Comparison of ENCODE assay signal across 39 cellular contexts in the genomic region with DNA sequence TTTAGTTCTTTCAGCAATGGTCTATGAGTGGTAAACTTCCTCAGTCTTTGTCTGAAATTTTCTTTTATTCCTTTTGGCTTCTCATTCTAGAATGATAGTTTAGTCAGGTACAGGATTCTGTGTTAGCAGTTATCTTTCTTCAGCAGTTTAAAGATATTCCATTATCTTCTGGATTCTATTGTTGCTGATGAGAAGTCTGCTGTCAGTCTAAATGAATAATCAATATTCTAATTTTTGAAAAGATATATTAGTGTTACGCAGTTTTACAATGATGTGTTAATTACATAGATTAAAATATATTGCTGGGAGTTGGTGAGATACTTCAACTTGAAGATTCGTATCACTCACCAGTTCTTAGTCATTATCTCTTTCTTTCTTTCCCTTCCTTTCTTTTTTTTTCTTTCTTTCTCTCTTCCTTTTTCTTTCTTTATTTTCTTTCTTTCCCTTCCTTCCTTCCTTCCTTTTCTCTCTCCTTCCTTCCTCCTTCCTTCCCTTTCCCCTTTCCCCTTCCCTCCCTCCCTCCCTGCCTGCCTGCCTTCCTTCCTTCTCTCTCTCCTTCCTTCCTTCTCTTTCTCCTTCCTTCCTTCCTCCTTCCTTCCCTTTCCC. TPM values are rescaled to one million over a fixed set of nuclear protein-coding genes. Genes with fewer than 3 reads are reported as not detected.
"Had no signal": no experiment of that assay in that cellular context is flagged by ENCODE, and none has a peak within 500 bp of the region (broad histone marks: within the 10 kb centered on the region; RNA-seq: fewer than 3 reads in every experiment).

No MANE protein-coding gene starts in this region.

- FAIRE-seq: bronchial epithelial cell, TTC549 had no signal

- H3K4me3 ChIP-seq: ascending aorta, cardiac muscle cell had no signal

- H3K36me3 Mint-ChIP-seq: activated CD8-positive, alpha-beta memory T cell treated with anti-CD3 and anti-CD28 coated beads, Interleukin-2, amount 10 ng/mL, durations not matched to agents 7 days and 5 days had no signal

- H3K36me3 ChIP-seq: ascending aorta, cardiac muscle cell had no signal

- H3K4me3 Mint-ChIP-seq: activated CD4-positive, alpha-beta memory T cell treated with anti-CD3 and anti-CD28 coated beads, Interleukin-2, amount 10 ng/mL, durations not matched to agents 7 days and 5 days; activated CD4-positive, alpha-beta T cell treated with anti-CD3 and anti-CD28 coated beads for 36 hours; activated CD4-positive, alpha-beta T cell treated with anti-CD3 and anti-CD28 coated beads, Interleukin-2, amount 10 ng/mL, durations not matched to agents 7 days and 5 days; activated CD8-positive, alpha-beta memory T cell treated with anti-CD3 and anti-CD28 coated beads, Interleukin-2, amount 10 ng/mL, durations not matched to agents 7 days and 5 days; activated CD8-positive, alpha-beta T cell treated with anti-CD3 and anti-CD28 coated beads, Interleukin-2, amount 10 ng/mL, durations not matched to agents 7 days and 5 days; activated naive CD4-positive, alpha-beta T cell treated with anti-CD3 and anti-CD28 coated beads, Interleukin-2, amount 10 ng/mL, durations not matched to agents 7 days and 5 days; activated naive CD4-positive, alpha-beta T cell treated with anti-CD3 and anti-CD28 coated beads, Interleukin-2, amount 50 U/mL, for 24 hours; activated naive CD8-positive, alpha-beta T cell; activated naive CD8-positive, alpha-beta T cell treated with anti-CD3 and anti-CD28 coated beads, Interleukin-2, amount 10 ng/mL, durations not matched to agents 7 days and 5 days; activated naive CD8-positive, alpha-beta T cell treated with anti-CD3 and anti-CD28 coated beads, Interleukin-2, amount 50 U/mL, for 24 hours; activated T-cell treated with anti-CD3 and anti-CD28 coated beads, Interleukin-2, amount 50 U/mL, for 24 hours; brain; central memory CD8-positive, alpha-beta T cell; T-helper 1 cell treated with Interleukin-12 subunit alpha and Interleukin-12 subunit beta and Interleukin-4 antibody, amounts not matched to agents 30 μg/mL and 1 μg/mL, for 36 hours; T-helper 2 cell treated with Interferon-gamma antibody and Interleukin-4, amounts not matched to agents 5 μg/mL and 100 μg/mL, for 36 hours had no signal

- H3K27ac ChIP-seq: cardiac muscle cell, VCaP had no signal

- H3K27ac Mint-ChIP-seq: activated CD4-positive, alpha-beta memory T cell treated with anti-CD3 and anti-CD28 coated beads, Interleukin-2, amount 10 ng/mL, durations not matched to agents 7 days and 5 days; activated CD4-positive, alpha-beta T cell treated with anti-CD3 and anti-CD28 coated beads for 36 hours; activated CD8-positive, alpha-beta memory T cell treated with anti-CD3 and anti-CD28 coated beads, Interleukin-2, amount 10 ng/mL, durations not matched to agents 7 days and 5 days; activated CD8-positive, alpha-beta T cell treated with anti-CD3 and anti-CD28 coated beads, Interleukin-2, amount 10 ng/mL, durations not matched to agents 7 days and 5 days; activated naive CD4-positive, alpha-beta T cell treated with anti-CD3 and anti-CD28 coated beads, Interleukin-2, amount 10 ng/mL, durations not matched to agents 7 days and 5 days; activated naive CD4-positive, alpha-beta T cell treated with anti-CD3 and anti-CD28 coated beads, Interleukin-2, amount 50 U/mL, for 24 hours; activated naive CD8-positive, alpha-beta T cell; activated naive CD8-positive, alpha-beta T cell treated with anti-CD3 and anti-CD28 coated beads, Interleukin-2, amount 10 ng/mL, durations not matched to agents 7 days and 5 days; activated naive CD8-positive, alpha-beta T cell treated with anti-CD3 and anti-CD28 coated beads, Interleukin-2, amount 50 U/mL, for 24 hours; activated T-cell treated with anti-CD3 and anti-CD28 coated beads, Interleukin-2, amount 50 U/mL, for 24 hours; activated T-helper 2 cell treated with anti-CD3 and anti-CD28 coated beads, Interferon-gamma antibody, Interleukin-2, Interleukin-4, amounts not matched to agents 10 μg/mL and 5 μg/mL and 100 μg/mL, durations not matched to agents 14 hours and 24 hours and 36 hours; brain; T-helper 1 cell treated with Interleukin-12 subunit alpha and Interleukin-12 subunit beta and Interleukin-4 antibody, amounts not matched to agents 30 μg/mL and 1 μg/mL, for 36 hours; T-helper 2 cell treated with Interferon-gamma antibody and Interleukin-4, amounts not matched to agents 5 μg/mL and 100 μg/mL, for 36 hours had no signal

- ATAC-seq: activated CD4-positive, alpha-beta T cell treated with anti-CD3 and anti-CD28 coated beads for 36 hours; activated CD4-positive, CD25-positive, alpha-beta regulatory T cell treated with anti-CD3 and anti-CD28 coated beads, Interleukin-2, amount 50 U/mL, for 24 hours; activated CD8-positive, alpha-beta memory T cell treated with anti-CD3 and anti-CD28 coated beads, Interleukin-2, amount 10 ng/mL, durations not matched to agents 7 days and 5 days; activated CD8-positive, alpha-beta T cell treated with anti-CD3 and anti-CD28 coated beads, Interleukin-2, amount 10 ng/mL, durations not matched to agents 7 days and 5 days; activated naive CD8-positive, alpha-beta T cell treated with anti-CD3 and anti-CD28 coated beads, Interleukin-2, amount 50 U/mL, for 24 hours had no signal

- H3K4me1 Mint-ChIP-seq: activated CD4-positive, alpha-beta memory T cell treated with anti-CD3 and anti-CD28 coated beads, Interleukin-2, amount 10 ng/mL, durations not matched to agents 7 days and 5 days; activated CD4-positive, alpha-beta T cell treated with anti-CD3 and anti-CD28 coated beads for 36 hours; activated CD4-positive, alpha-beta T cell treated with anti-CD3 and anti-CD28 coated beads, Interleukin-2, amount 10 ng/mL, durations not matched to agents 7 days and 5 days; activated CD8-positive, alpha-beta memory T cell treated with anti-CD3 and anti-CD28 coated beads, Interleukin-2, amount 10 ng/mL, durations not matched to agents 7 days and 5 days; activated naive CD4-positive, alpha-beta T cell treated with anti-CD3 and anti-CD28 coated beads, Interleukin-2, amount 10 ng/mL, durations not matched to agents 7 days and 5 days; activated naive CD4-positive, alpha-beta T cell treated with anti-CD3 and anti-CD28 coated beads, Interleukin-2, amount 50 U/mL, for 24 hours; activated naive CD8-positive, alpha-beta T cell treated with anti-CD3 and anti-CD28 coated beads, Interleukin-2, amount 10 ng/mL, durations not matched to agents 7 days and 5 days; activated naive CD8-positive, alpha-beta T cell treated with anti-CD3 and anti-CD28 coated beads, Interleukin-2, amount 50 U/mL, for 24 hours; brain; central memory CD8-positive, alpha-beta T cell had no signal

- H3K27me3 ChIP-seq: ascending aorta, cardiac muscle cell had no signal

- DNase-seq: activated CD4-positive, alpha-beta memory T cell treated with anti-CD3 and anti-CD28 coated beads, Interleukin-2, amount 10 ng/mL, durations not matched to agents 7 days and 5 days; activated CD4-positive, alpha-beta T cell treated with anti-CD3 and anti-CD28 coated beads for 1 hour; activated CD4-positive, alpha-beta T cell treated with anti-CD3 and anti-CD28 coated beads for 36 hours; activated CD4-positive, alpha-beta T cell treated with anti-CD3 and anti-CD28 coated beads for 48 hours; activated CD4-positive, alpha-beta T cell treated with anti-CD3 and anti-CD28 coated beads, Interleukin-2, amount 10 ng/mL, durations not matched to agents 7 days and 5 days; activated CD4-positive, alpha-beta T cell treated with anti-CD3 and anti-CD28 coated beads, Interleukin-2, amount 50 U/mL, for 48 hours; activated CD4-positive, CD25-positive, alpha-beta regulatory T cell; activated CD8-positive, alpha-beta memory T cell treated with anti-CD3 and anti-CD28 coated beads for 24 hours; activated CD8-positive, alpha-beta memory T cell treated with anti-CD3 and anti-CD28 coated beads, Interleukin-2, amount 10 ng/mL, durations not matched to agents 7 days and 5 days; activated CD8-positive, alpha-beta memory T cell treated with anti-CD3 and anti-CD28 coated beads, Interleukin-2, amount 50 U/mL, for 48 hours; activated CD8-positive, alpha-beta T cell treated with anti-CD3 and anti-CD28 coated beads, Interleukin-2, amount 10 ng/mL, durations not matched to agents 7 days and 5 days; activated effector memory CD4-positive, alpha-beta T cell treated with Interleukin-2 at 50 U/mL for 16 hours; activated gamma-delta T cell; activated naive CD4-positive, alpha-beta T cell treated with anti-CD3 and anti-CD28 coated beads, Interleukin-2, amount 10 ng/mL, durations not matched to agents 7 days and 5 days; activated naive CD4-positive, alpha-beta T cell treated with Interleukin-2 at 50 U/mL for 16 hours; activated naive CD8-positive, alpha-beta T cell treated with anti-CD3 and anti-CD28 coated beads, Interleukin-2, amount 10 ng/mL, durations not matched to agents 7 days and 5 days; activated naive CD8-positive, alpha-beta T cell treated with anti-CD3 and anti-CD28 coated beads, Interleukin-2, amount 50 U/mL, for 24 hours; activated T-cell treated with anti-CD3 and anti-CD28 coated beads, Interleukin-2, amount 50 U/mL, for 24 hours; activated T-cell treated with anti-CD3 and anti-CD28 coated beads, Interleukin-2, amount 50 U/mL, for 48 hours; amygdala; anterior cingulate cortex; caudate nucleus; cerebellar nuclear complex; T-helper 1 cell; T-helper 2 cell; T-helper 9 cell had no signal

- H3K27me3 Mint-ChIP-seq: activated CD4-positive, alpha-beta T cell treated with anti-CD3 and anti-CD28 coated beads for 36 hours; brain had no signal

RNA-seq across cellular contexts. Expression of gene CACNA1C, which starts 17.8 kb away (rescaled TPM):
- total RNA-seq: bronchial epithelial cell had no signal
